Comparison of ENCODE assay signal across 25 cellular contexts in genomic region chr1:52562766-52563165, GRCh38.
"Had no signal": no experiment of that assay in that cellular context is flagged by ENCODE, and none has a peak within 500 bp of the region (broad histone marks: within the 10 kb centered on the region; RNA-seq: fewer than 3 reads in every experiment).

No MANE protein-coding gene starts in this region.

- H3K27ac ChIP-seq: colonic mucosa, epithelial cell of prostate, esophagus squamous epithelium, gastrocnemius medialis, heart right ventricle, left lung, lower lobe of right lung had no signal

- H3K27ac Mint-ChIP-seq: dendritic cell treated with granulocyte-macrophage colony-stimulating factor and Interleukin-4, amounts not matched to agents 40 ng/mL and 50 ng/mL, for 4 days; endodermal cell; mesothelial cell of epicardium had no signal

- H3K27me3 Mint-ChIP-seq: effector memory CD8-positive, alpha-beta T cell; naive B cell had no signal

- H3K4me1 ChIP-seq: colonic mucosa, esophagus squamous epithelium, heart right ventricle, left lung, lower lobe of right lung had no signal

- H3K27me3 ChIP-seq: colonic mucosa, esophagus squamous epithelium, gastrocnemius medialis, left lung had no signal

- H3K9me3 Mint-ChIP-seq: dendritic cell treated with granulocyte-macrophage colony-stimulating factor and Interleukin-4, amounts not matched to agents 40 ng/mL and 50 ng/mL, for 4 days; effector memory CD8-positive, alpha-beta T cell; endodermal cell; naive B cell had no signal

- DNase-seq: colonic mucosa; cortex of kidney; effector CD8-positive, alpha-beta T cell; effector memory CD8-positive, alpha-beta T cell; endodermal cell; erythroblast; esophagus squamous epithelium; foreskin fibroblast; foreskin melanocyte; gastrocnemius medialis; glutamatergic neuron; head of caudate nucleus; heart right ventricle; hippocampal formation; left cardiac atrium; left lung; left ventricle myocardium superior; lower lobe of right lung; mesenchymal stem cell; mucosa of descending colon; naive B cell had no signal

- ATAC-seq: effector memory CD8-positive, alpha-beta T cell; esophagus mucosa; gastrocnemius medialis; heart right ventricle; left cardiac atrium; left lung; left ventricle myocardium superior; lower lobe of right lung; mucosa of descending colon had no signal

- H3K36me3 ChIP-seq: colonic mucosa, esophagus squamous epithelium, gastrocnemius medialis, heart right ventricle, left lung, lower lobe of right lung had no signal

- H3K4me3 Mint-ChIP-seq: dendritic cell treated with granulocyte-macrophage colony-stimulating factor and Interleukin-4, amounts not matched to agents 40 ng/mL and 50 ng/mL, for 4 days; effector memory CD8-positive, alpha-beta T cell; endodermal cell; mesothelial cell of epicardium; naive B cell had no signal

- H3K4me3 ChIP-seq: colonic mucosa, esophagus squamous epithelium, gastrocnemius medialis, heart right ventricle, left lung, lower lobe of right lung, mucosa of descending colon had no signal
